11 cellular contexts compared by ENCODE assay signal in the genomic region with DNA sequence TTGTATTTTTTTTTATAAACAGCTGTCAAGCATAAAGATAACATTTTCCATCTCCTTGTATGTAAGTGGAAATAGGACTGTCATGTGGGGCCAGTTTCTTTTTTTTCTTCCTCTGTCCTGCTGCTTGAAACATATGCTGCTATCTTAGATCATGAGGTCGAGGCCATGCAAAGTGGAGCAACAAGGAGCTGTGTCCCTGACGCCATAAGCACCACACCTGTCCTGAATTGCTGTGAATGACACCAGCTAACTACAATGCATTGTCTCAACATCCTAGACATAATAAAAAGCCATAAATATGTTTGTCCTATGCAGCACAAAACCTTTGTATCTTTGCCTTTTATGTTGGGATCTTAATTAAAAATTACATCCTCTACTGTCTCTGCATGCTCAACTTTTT. TPM values are rescaled to one million over a fixed set of nuclear protein-coding genes. Genes with fewer than 3 reads are reported as not detected.
DNase-seq lines count a peak whose midpoint lies in the region; ATAC-seq and TF ChIP-seq lines count a peak whose summit lies in the region.
"Had no signal": no experiment of that assay in that cellular context is flagged by ENCODE, and none has a peak within 500 bp of the region (broad histone marks: within the 10 kb centered on the region; RNA-seq: fewer than 3 reads in every experiment).

No MANE protein-coding gene starts in this region.

- peaks cover 28% of the 10 kb centered on the region for H3F3A ChIP-seq in GM23248 (ENCODE audit: insufficient read depth)

- H2AFZ ChIP-seq in GM23248, result no peak overlapping the region

- H4K20me1 ChIP-seq in GM23248 (ENCODE audit: insufficient read depth), result no peaks in the 10 kb centered on the region; the same call in 1 of the 2 replicates

- DNase-seq in GM23248 (no peak), brain microvascular endothelial cell (no peak), erythroblast (lab: John Stamatoyannopoulos, UW) (no peak), germinal center (ENCODE audit: low spot score) (no peak)
- no peak for DNase-seq in effector memory CD4-positive, alpha-beta T cell
- no peak for DNase-seq in stimulated activated naive CD8-positive, alpha-beta T cell treated with anti-CD3 and anti-CD28 coated beads, Interleukin-15, Interleukin-2, amounts not matched to agents 100 U/mL and 50 U/mL, for 24 hours
- DNase-seq: CD4-positive, alpha-beta memory T cell; DMS79 had no signal

- H3K36me3 ChIP-seq in GM23248 (ENCODE audit: low read depth) (no peaks in the 10 kb centered on the region), brain microvascular endothelial cell (replicated peaks) (no peaks in the 10 kb centered on the region)
- no peaks in the 10 kb centered on the region for H3K36me3 ChIP-seq in effector memory CD4-positive, alpha-beta T cell (ENCODE audit: control insufficient read depth, insufficient read depth, low read length)

- no peak overlapping the region for H3K9ac ChIP-seq in GM23248

- peak; percentile 4 for TF ChIP-seq POLR2A in erythroblast (IDR thresholded peaks at IDR 0.05; ENCODE audit: low read length)

- 54 to 59% methylated on average over 2 of the region's 2 CpGs for WGBS in GM23248 (ENCODE audit: low coverage in 1 of 2, low lambda C conversion rate in 2 of 2, missing lambda C conversion rate in 2 of 2), 2 experiments

- H3K27me3 ChIP-seq in GM23248 (replicated peaks; ENCODE audit: insufficient read depth) (no peaks in the 10 kb centered on the region), brain microvascular endothelial cell (replicated peaks) (no peaks in the 10 kb centered on the region)
- H3K27me3 ChIP-seq in effector memory CD4-positive, alpha-beta T cell (replicated peaks; ENCODE audit: control insufficient read depth, insufficient read depth, low read length, poor library complexity, severe bottlenecking), result no peaks in the 10 kb centered on the region

- in situ Hi-C loops in GM23248 (cut with MboI), result no loop called here
- in situ Hi-C loops in brain microvascular endothelial cell (cut with HindIII; ENCODE audit: low pct_ligation_motif_present, low sequenced_read_pairs), result no loop called here

- H3K9me3 ChIP-seq in GM23248 (ENCODE audit: low read depth), result no peaks in the 10 kb centered on the region
- H3K9me3 ChIP-seq in effector memory CD4-positive, alpha-beta T cell (ENCODE audit: control insufficient read depth, low read length), result no peaks in the 10 kb centered on the region

- H3K9me2 ChIP-seq in GM23248 (ENCODE audit: insufficient read depth), result no peaks in the 10 kb centered on the region

- H3K4me1 ChIP-seq in GM23248 (ENCODE audit: insufficient read depth), result peaks cover 14% of the 10 kb centered on the region
- H3K4me1 ChIP-seq in effector memory CD4-positive, alpha-beta T cell (ENCODE audit: control insufficient read depth, insufficient read depth, low read length, poor library complexity, severe bottlenecking), result no peaks in the 10 kb centered on the region

- H3K4me3 ChIP-seq in GM23248, result no peak overlapping the region
- H3K4me3 ChIP-seq in brain microvascular endothelial cell (ENCODE audit: low read depth, low read length), result no peak overlapping the region
- H3K4me3 ChIP-seq in effector memory CD4-positive, alpha-beta T cell (ENCODE audit: insufficient read depth, low read depth, low read length, poor library complexity, severe bottlenecking), result no peak overlapping the region

- H3K4me2 ChIP-seq in GM23248 (ENCODE audit: unreplicated experiment), result no peak overlapping the region

- H3K79me2 ChIP-seq in GM23248 (ENCODE audit: insufficient read depth), result no peaks in the 10 kb centered on the region

- no peak for ATAC-seq in HG03159 (IDR thresholded peaks at IDR 0.05; ENCODE audit: unreplicated experiment)
- no peak for ATAC-seq in stimulated activated naive CD8-positive, alpha-beta T cell treated with anti-CD3 and anti-CD28 coated beads, Interleukin-15, Interleukin-2, amounts not matched to agents 100 U/mL and 50 U/mL, for 24 hours
- ATAC-seq: HCT116 had no signal

- TF ChIP-seq CTCF in C4-2B (conservative IDR thresholded peaks at IDR 0.05) (no peak), brain microvascular endothelial cell (IDR thresholded peaks at IDR 0.05; ENCODE audit: low read depth, low read length, missing control alignments) (no peak)

- H3K27ac ChIP-seq in C4-2B, result peak overlapping the region; percentile 62; the same call in 1 of the 2 replicates
- peak overlapping the region; percentile 38; the same call in 1 of the 2 replicates for H3K27ac ChIP-seq in GM23248
- peak overlapping the region; percentile 27 for H3K27ac ChIP-seq in brain microvascular endothelial cell
- no peak overlapping the region for H3K27ac ChIP-seq in effector memory CD4-positive, alpha-beta T cell (ENCODE audit: insufficient read depth, low read length, poor library complexity, severe bottlenecking)

RNA-seq across cellular contexts. Expression of gene SLC26A4, which starts 37.7 kb away (rescaled TPM):
- total RNA-seq in GM23248 (2014; rRNA removed; shearing (Covaris generic)), result 0.25 and 0.43 TPM in 2 replicates
- 0.10 and 0.24 TPM in 2 replicates for polyA plus RNA-seq in GM23248 (2016; fragmentation: Nextera tagmentation; extraction: Ambion mirVana)
- total RNA-seq: CD4-positive, alpha-beta memory T cell had no signal
- polyA plus RNA-seq: CD4-positive, alpha-beta memory T cell had no signal

RNA-seq across cellular contexts. Expression of gene BCAP29, which starts 42.9 kb away (rescaled TPM):
- total RNA-seq in GM23248 (2014; rRNA removed; shearing (Covaris generic)), result 138 and 222 TPM in 2 replicates
- polyA plus RNA-seq in GM23248 (2016; fragmentation: Nextera tagmentation; extraction: Ambion mirVana), result 106 and 115 TPM in 2 replicates

RNA-seq across cellular contexts. Expression of gene DUS4L, which starts 59.2 kb away (rescaled TPM):
- total RNA-seq in GM23248 (2014; rRNA removed; shearing (Covaris generic)), result 2.5 and 7.6 TPM in 2 replicates
- polyA plus RNA-seq in GM23248 (2016; fragmentation: Nextera tagmentation; extraction: Ambion mirVana), result 3.2 and 4.2 TPM in 2 replicates

RNA-seq across cellular contexts. Expression of gene COG5, which starts 59.2 kb away (rescaled TPM):
- 26.0 and 53.6 TPM in 2 replicates for total RNA-seq in GM23248 (2014; rRNA removed; shearing (Covaris generic))
- 20.7 and 22.9 TPM in 2 replicates for polyA plus RNA-seq in GM23248 (2016; fragmentation: Nextera tagmentation; extraction: Ambion mirVana)
